22 cellular contexts compared by ENCODE assay signal in genomic region chr10:9149134-9149533, GRCh38.
DNase-seq lines count a peak whose midpoint lies in the region; ATAC-seq, FAIRE-seq and TF ChIP-seq lines count a peak whose summit lies in the region.
"Had no signal": no experiment of that assay in that cellular context is flagged by ENCODE, and none has a peak within 500 bp of the region (broad histone marks: within the 10 kb centered on the region; RNA-seq: fewer than 3 reads in every experiment).

No MANE protein-coding gene starts in this region.

- peak; percentile 95 for ATAC-seq in foreskin keratinocyte
- no peak for ATAC-seq in HG02973 (IDR thresholded peaks at IDR 0.05; ENCODE audit: unreplicated experiment)
- no peak for ATAC-seq in CD4-positive, alpha-beta T cell (ENCODE audit: poor library complexity)
- ATAC-seq: CD8-positive, alpha-beta T cell; GM23338; HepG2 had no signal

- no peak overlapping the region for H3K27ac Mint-ChIP-seq in CD4-positive, alpha-beta T cell
- no peak overlapping the region for H3K27ac Mint-ChIP-seq in activated naive CD4-positive, alpha-beta T cell treated with anti-CD3 and anti-CD28 coated beads for 36 hours
- H3K27ac Mint-ChIP-seq: CD8-positive, alpha-beta T cell; GM23338; IgD-negative memory B cell had no signal

- CTCF ChIA-PET in CD4-positive, alpha-beta T cell (lab: Charles Lee) = interaction anchor here (0.8 kb wide), 1 partner anchor 97 kb away, joined by 3 read pairs; no protein-coding TSS in a partner anchor
- CTCF ChIA-PET in activated naive CD4-positive, alpha-beta T cell treated with anti-CD3 and anti-CD28 coated beads for 36 hours (lab: Charles Lee) = no interaction called here

- no peak for TF ChIP-seq CTCF in bronchial epithelial cell (IDR thresholded peaks at IDR 0.05; ENCODE audit: insufficient read depth, low read length, severe bottlenecking)
- TF ChIP-seq CTCF in foreskin keratinocyte (conservative IDR thresholded peaks at IDR 0.05) = no peak
- no peak for TF ChIP-seq CTCF in CD4-positive, alpha-beta T cell (IDR thresholded peaks at IDR 0.05)

- H3K9me3 Mint-ChIP-seq in CD4-positive, alpha-beta T cell = no peaks in the 10 kb centered on the region
- H3K9me3 Mint-ChIP-seq in activated naive CD4-positive, alpha-beta T cell treated with anti-CD3 and anti-CD28 coated beads for 36 hours = no peaks in the 10 kb centered on the region
- H3K9me3 Mint-ChIP-seq: GM23338 had no signal

- H3K27me3 ChIP-seq in bronchial epithelial cell (ENCODE audit: control insufficient read depth, insufficient read depth, low read length) (no peaks in the 10 kb centered on the region), foreskin keratinocyte (no peaks in the 10 kb centered on the region)
- H3K27me3 ChIP-seq in CD4-positive, alpha-beta T cell (ENCODE audit: control insufficient read depth, insufficient read depth, low read length) = no peaks in the 10 kb centered on the region

- no peaks in the 10 kb centered on the region for H3K36me3 Mint-ChIP-seq in CD4-positive, alpha-beta T cell (ENCODE audit: low read depth)
- no peaks in the 10 kb centered on the region for H3K36me3 Mint-ChIP-seq in activated naive CD4-positive, alpha-beta T cell treated with anti-CD3 and anti-CD28 coated beads for 36 hours (ENCODE audit: low read depth)
- H3K36me3 Mint-ChIP-seq: CD8-positive, alpha-beta T cell; IgD-negative memory B cell had no signal

- intact Hi-C loops in CD4-positive, alpha-beta T cell (cut with DNase I, micrococcal nuclease) = no loop called here
- intact Hi-C loops in activated naive CD4-positive, alpha-beta T cell treated with anti-CD3 and anti-CD28 coated beads for 36 hours (cut with micrococcal nuclease) = no loop called here

- no peak for FAIRE-seq in bronchial epithelial cell (lab: Jason Lieb, UNC)
- FAIRE-seq: A204.1, G401.6, GM12891, H54, HepG2 had no signal

- H3K27ac ChIP-seq in foreskin keratinocyte = no peak overlapping the region
- H3K27ac ChIP-seq in CD4-positive, alpha-beta T cell (ENCODE audit: low read depth, low read length) = no peak overlapping the region
- H3K27ac ChIP-seq: C4-2B had no signal

- H3K4me1 Mint-ChIP-seq in CD4-positive, alpha-beta T cell (ENCODE audit: low read depth) = no peaks in the 10 kb centered on the region
- no peaks in the 10 kb centered on the region for H3K4me1 Mint-ChIP-seq in activated naive CD4-positive, alpha-beta T cell treated with anti-CD3 and anti-CD28 coated beads for 36 hours (ENCODE audit: low read depth)
- H3K4me1 Mint-ChIP-seq: GM23338, IgD-negative memory B cell had no signal

- DNase-seq in LoVo (ENCODE audit: low spot score) (peak; percentile 37), SK-N-DZ (ENCODE audit: low spot score) (peak; percentile 95), bronchial epithelial cell (ENCODE audit: low read depth) (peak; percentile 22), foreskin keratinocyte (peak; percentile 63 to 78)
- DNase-seq in CD4-positive, alpha-beta T cell = no peak
- DNase-seq in stimulated activated CD4-positive, alpha-beta T cell treated with anti-CD3 and anti-CD28 coated beads, Interleukin-12 subunit alpha, Interleukin-12 subunit beta, amount 100 ng/mL, for 4 hours = no peak
- DNase-seq in activated naive CD4-positive, alpha-beta T cell treated with anti-CD3 and anti-CD28 coated beads for 36 hours = no peak
- DNase-seq: ACHN; CD8-positive, alpha-beta T cell; DMS 273 treated with DMSO at 0.1 percent for 48 hours; DMS53; HCEC 1CT; KBM-7 had no signal

- H3K4me3 ChIP-seq in bronchial epithelial cell (ENCODE audit: low read depth, low read length) = no peak overlapping the region
- H3K4me3 ChIP-seq: GM23338 had no signal

- H3K36me3 ChIP-seq in bronchial epithelial cell (ENCODE audit: control insufficient read depth, insufficient read depth, low read length) = no peaks in the 10 kb centered on the region

- no peaks in the 10 kb centered on the region for H3K4me1 ChIP-seq in foreskin keratinocyte

- H3K27me3 Mint-ChIP-seq in CD4-positive, alpha-beta T cell = no peaks in the 10 kb centered on the region
- no peaks in the 10 kb centered on the region for H3K27me3 Mint-ChIP-seq in activated naive CD4-positive, alpha-beta T cell treated with anti-CD3 and anti-CD28 coated beads for 36 hours (ENCODE audit: low read depth)
- H3K27me3 Mint-ChIP-seq: IgD-negative memory B cell had no signal

- H3K9me3 ChIP-seq in CD4-positive, alpha-beta T cell (ENCODE audit: control insufficient read depth, low read length) = no peaks in the 10 kb centered on the region

- no peak overlapping the region for H3K4me3 Mint-ChIP-seq in CD4-positive, alpha-beta T cell
- H3K4me3 Mint-ChIP-seq in activated naive CD4-positive, alpha-beta T cell treated with anti-CD3 and anti-CD28 coated beads for 36 hours = no peak overlapping the region
- H3K4me3 Mint-ChIP-seq: CD8-positive, alpha-beta T cell; GM23338; IgD-negative memory B cell had no signal

- POLR2A ChIA-PET in CD4-positive, alpha-beta T cell (lab: Charles Lee) = no interaction called here

Comparison
In these comparisons a context has a peak if more than half of its experiments do, and no peak if none do; other contexts are left out.
1. DNase-seq: peak in LoVo (single experiment), SK-N-DZ (single experiment), bronchial epithelial cell (single experiment) and foreskin keratinocyte (2 of 2); none in CD4-positive, alpha-beta T cell (0 of 10), stimulated activated CD4-positive, alpha-beta T cell treated with anti-CD3 and anti-CD28 coated beads, Interleukin-12 subunit alpha, Interleukin-12 subunit beta, amount 100 ng/mL, for 4 hours (single experiment) and activated naive CD4-positive, alpha-beta T cell treated with anti-CD3 and anti-CD28 coated beads for 36 hours (single experiment).